Comparison of ENCODE assay signal across 19 cellular contexts in genomic region chr1:61680500-61680899, GRCh38. TPM values are rescaled to one million over a fixed set of nuclear protein-coding genes. Genes with fewer than 3 reads are reported as not detected.
DNase-seq lines count a peak whose midpoint lies in the region; ATAC-seq and TF ChIP-seq lines count a peak whose summit lies in the region.
"Had no signal": no experiment of that assay in that cellular context is flagged by ENCODE, and none has a peak within 500 bp of the region (broad histone marks: within the 10 kb centered on the region; RNA-seq: fewer than 3 reads in every experiment).

No MANE protein-coding gene starts in this region.

- H3K27me3 Mint-ChIP-seq in naive thymus-derived CD8-positive, alpha-beta T cell: no peaks in the 10 kb centered on the region
- H3K27me3 Mint-ChIP-seq: IgD-negative memory B cell had no signal

- H3K9me3 Mint-ChIP-seq in naive thymus-derived CD8-positive, alpha-beta T cell: no peaks in the 10 kb centered on the region
- H3K9me3 Mint-ChIP-seq: CD14-positive monocyte, GM23338, IgD-negative memory B cell had no signal

- no peak overlapping the region for H3K27ac Mint-ChIP-seq in naive thymus-derived CD8-positive, alpha-beta T cell
- H3K27ac Mint-ChIP-seq: GM23338, IgD-negative memory B cell had no signal

- no peaks in the 10 kb centered on the region for H3K27me3 ChIP-seq in right cardiac atrium (ENCODE audit: control insufficient read depth, insufficient read depth)
- H3K27me3 ChIP-seq in left ventricle myocardium inferior (ENCODE audit: low read depth): no peaks in the 10 kb centered on the region
- no peaks in the 10 kb centered on the region for H3K27me3 ChIP-seq in iPS-15b (ENCODE audit: control insufficient read depth, insufficient read depth, low read length)

- H3K27ac ChIP-seq in right cardiac atrium (ENCODE audit: low read length): peak overlapping the region; percentile 4
- H3K27ac ChIP-seq in left ventricle myocardium inferior (replicated peaks): no peak overlapping the region

- H3K4me1 ChIP-seq in right cardiac atrium (ENCODE audit: control insufficient read depth, insufficient read depth, low read length) (no peaks in the 10 kb centered on the region), left ventricle myocardium inferior (no peaks in the 10 kb centered on the region), iPS-15b (ENCODE audit: control insufficient read depth, insufficient read depth, low read length) (no peaks in the 10 kb centered on the region)

- intact Hi-C loops in right cardiac atrium (cut with DNase I): no loop called here
- intact Hi-C loops in left ventricle myocardium inferior (cut with micrococcal nuclease): no loop called here

- H3K4me3 Mint-ChIP-seq in naive thymus-derived CD8-positive, alpha-beta T cell: no peak overlapping the region
- H3K4me3 Mint-ChIP-seq: CD14-positive monocyte, GM23338, IgD-negative memory B cell had no signal

- H3K9ac ChIP-seq in iPS-15b (ENCODE audit: low read depth, low read length): peak overlapping the region; percentile 47

- POLR2A ChIA-PET in naive thymus-derived CD8-positive, alpha-beta T cell (lab: Charles Lee): no interaction called here

- DNase-seq in right cardiac atrium (no peak), left ventricle myocardium inferior (no peak), astrocyte of the hippocampus (ENCODE audit: low read depth, low spot score) (peak; percentile 12)
- DNase-seq in central memory CD4-positive, alpha-beta T cell: no peak
- DNase-seq in naive thymus-derived CD8-positive, alpha-beta T cell: no peak
- DNase-seq: ACHN; AML-193; DMS53; NCI-H187; NCI-H446; NK-92 treated with Interleukin-12 subunit alpha and Interleukin-12 subunit beta, amount 100 ng/mL, for 24 hours; SHP77 treated with DMSO at 0.1 percent for 48 hours had no signal

- 70% methylated on average over 2 of the region's 2 CpGs for WGBS in right cardiac atrium

- ATAC-seq in right cardiac atrium (peak; percentile 20 to 51), GM21528 (IDR thresholded peaks at IDR 0.05; ENCODE audit: low FRiP score, unreplicated experiment) (no peak), GM19324 (IDR thresholded peaks at IDR 0.05; ENCODE audit: low FRiP score, unreplicated experiment) (no peak)
- ATAC-seq in naive thymus-derived CD8-positive, alpha-beta T cell: no peak
- ATAC-seq: GM23338, HCT116 had no signal

- H3K36me3 Mint-ChIP-seq in naive thymus-derived CD8-positive, alpha-beta T cell: peaks cover 0 to 69% (median 16%) of the 10 kb centered on the region in 3 donors

- no peaks in the 10 kb centered on the region for H3K9me3 ChIP-seq in right cardiac atrium (ENCODE audit: control insufficient read depth, low read length)
- H3K9me3 ChIP-seq in left ventricle myocardium inferior (replicated peaks): no peaks in the 10 kb centered on the region
- H3K9me3 ChIP-seq in iPS-15b (ENCODE audit: control insufficient read depth, insufficient read depth, low read length): no peaks in the 10 kb centered on the region

- H3K4me1 Mint-ChIP-seq in naive thymus-derived CD8-positive, alpha-beta T cell: peaks cover 0 to 2% (median 0%) of the 10 kb centered on the region in 4 donors
- H3K4me1 Mint-ChIP-seq: IgD-negative memory B cell had no signal

- TF ChIP-seq CTCF in left ventricle myocardium inferior (IDR thresholded peaks at IDR 0.05; ENCODE audit: borderline replicate concordance): no peak

- H3K36me3 ChIP-seq in left ventricle myocardium inferior (peaks cover 45% of the 10 kb centered on the region), iPS-15b (ENCODE audit: control insufficient read depth, insufficient read depth, low read length) (no peaks in the 10 kb centered on the region)

- H3K4me3 ChIP-seq in right cardiac atrium (ENCODE audit: low read length): no peak overlapping the region
- H3K4me3 ChIP-seq in left ventricle myocardium inferior: no peak overlapping the region
- H3K4me3 ChIP-seq in iPS-15b (ENCODE audit: low read depth, low read length): no peak overlapping the region
- H3K4me3 ChIP-seq: GM23338 had no signal

RNA-seq across cellular contexts. Expression of gene TM2D1, which starts 44.4 kb away (rescaled TPM):
- total RNA-seq in right cardiac atrium: 10 to 100 TPM; 40.2 to 47.3 (median 44.5) TPM
- polyA plus RNA-seq in right cardiac atrium: 40.6 TPM
- total RNA-seq in left ventricle myocardium inferior: 30.7 TPM
- 10 to 100 TPM; 46.9 to 47.3 TPM for total RNA-seq in naive thymus-derived CD8-positive, alpha-beta T cell
- 10 to 100 TPM; 27.7 to 37.9 (median 32.1) TPM for polyA plus RNA-seq in naive thymus-derived CD8-positive, alpha-beta T cell

Comparison
In these comparisons a context has a peak if more than half of its experiments do, and no peak if none do; other contexts are left out.
1. ATAC-seq: peak in right cardiac atrium (2 of 2); none in GM21528 (single experiment), GM19324 (single experiment) and naive thymus-derived CD8-positive, alpha-beta T cell (0 of 2).